In the genomic region with DNA sequence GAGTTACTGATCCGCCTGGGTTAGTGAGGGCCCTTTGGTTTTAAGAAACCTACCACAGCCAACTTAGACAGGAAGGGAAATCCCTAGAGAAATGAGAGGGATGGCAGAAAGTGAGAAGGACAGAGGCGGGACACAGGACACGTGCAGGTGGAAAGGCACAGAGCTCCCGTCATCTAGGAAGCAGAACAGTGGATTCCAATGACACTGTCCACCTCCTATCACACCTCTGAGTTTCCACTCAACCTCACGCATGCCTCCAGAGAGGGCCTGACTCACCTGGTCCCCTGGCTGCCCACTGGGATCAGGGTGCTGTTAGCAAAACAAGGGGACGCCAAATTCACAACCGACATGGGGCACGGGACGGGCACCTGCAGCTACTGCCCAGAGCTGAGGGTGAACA, we compare ENCODE assay signal across 17 cellular contexts. TPM values are rescaled to one million over a fixed set of nuclear protein-coding genes. Genes with fewer than 3 reads are reported as not detected.
"Had no signal": no experiment of that assay in that cellular context is flagged by ENCODE, and none has a peak within 500 bp of the region (broad histone marks: within the 10 kb centered on the region; RNA-seq: fewer than 3 reads in every experiment).

No MANE protein-coding gene starts in this region.

- H3K27me3 ChIP-seq: upper lobe of right lung had no signal

- H3K36me3 ChIP-seq: upper lobe of right lung had no signal

- H3K4me1 ChIP-seq: upper lobe of right lung had no signal

- H3K27ac ChIP-seq: epithelial cell of prostate, SK-N-MC, upper lobe of right lung had no signal

- H3K4me3 ChIP-seq: heart left ventricle, SK-N-MC, upper lobe of right lung had no signal

- ATAC-seq: heart left ventricle; left ventricle myocardium superior; natural killer cell treated with Interleukin-12 subunit alpha and Interleukin-12 subunit beta and Interleukin-15 and Interleukin-18, amount 100 ng/mL, for 72 hours; upper lobe of right lung had no signal

- DNase-seq: activated CD4-positive, alpha-beta memory T cell treated with anti-CD3 and anti-CD28 coated beads for 36 hours; activated T-cell treated with anti-CD3 and anti-CD28 coated beads for 4 hours; caudate nucleus; endodermal cell; heart left ventricle; left ventricle myocardium superior; retina; stimulated activated CD4-positive, alpha-beta T cell treated with anti-CD3 and anti-CD28 coated beads, Interleukin-12 subunit alpha, Interleukin-12 subunit beta, amount 100 ng/mL, for 4 hours; stimulated activated CD4-positive, alpha-beta T cell treated with anti-CD3 and anti-CD28 coated beads, Interleukin-1b, Interleukin-23, amount 100 ng/mL, for 48 hours; stimulated activated CD8-positive, alpha-beta memory T cell treated with anti-CD3 and anti-CD28 coated beads, Interleukin-4, amount 100 ng/mL, for 48 hours; stimulated activated naive CD4-positive, alpha-beta T cell treated with Interleukin-2 at 50 U/mL for 16 hours; upper lobe of right lung had no signal

- H3K9me3 ChIP-seq: heart left ventricle, upper lobe of right lung had no signal

RNA-seq across cellular contexts. Expression of gene CPXM2, which starts 26.3 kb away (rescaled TPM):
- total RNA-seq: activated CD4-positive, alpha-beta memory T cell treated with anti-CD3 and anti-CD28 coated beads for 36 hours; activated T-helper 1 cell treated with anti-CD3 and anti-CD28 coated beads, Interleukin-12 subunit alpha, Interleukin-12 subunit beta, Interleukin-2, Interleukin-4 antibody, amounts not matched to agents 30 ng/mL and 10 ng/mL and 1 ng/mL, durations not matched to agents 14 hours and 24 hours and 36 hours; mononuclear cell; natural killer cell treated with Interleukin-12 subunit alpha and Interleukin-12 subunit beta and Interleukin-15 and Interleukin-18, amount 100 ng/mL, for 72 hours had no signal
